In the genomic region with DNA sequence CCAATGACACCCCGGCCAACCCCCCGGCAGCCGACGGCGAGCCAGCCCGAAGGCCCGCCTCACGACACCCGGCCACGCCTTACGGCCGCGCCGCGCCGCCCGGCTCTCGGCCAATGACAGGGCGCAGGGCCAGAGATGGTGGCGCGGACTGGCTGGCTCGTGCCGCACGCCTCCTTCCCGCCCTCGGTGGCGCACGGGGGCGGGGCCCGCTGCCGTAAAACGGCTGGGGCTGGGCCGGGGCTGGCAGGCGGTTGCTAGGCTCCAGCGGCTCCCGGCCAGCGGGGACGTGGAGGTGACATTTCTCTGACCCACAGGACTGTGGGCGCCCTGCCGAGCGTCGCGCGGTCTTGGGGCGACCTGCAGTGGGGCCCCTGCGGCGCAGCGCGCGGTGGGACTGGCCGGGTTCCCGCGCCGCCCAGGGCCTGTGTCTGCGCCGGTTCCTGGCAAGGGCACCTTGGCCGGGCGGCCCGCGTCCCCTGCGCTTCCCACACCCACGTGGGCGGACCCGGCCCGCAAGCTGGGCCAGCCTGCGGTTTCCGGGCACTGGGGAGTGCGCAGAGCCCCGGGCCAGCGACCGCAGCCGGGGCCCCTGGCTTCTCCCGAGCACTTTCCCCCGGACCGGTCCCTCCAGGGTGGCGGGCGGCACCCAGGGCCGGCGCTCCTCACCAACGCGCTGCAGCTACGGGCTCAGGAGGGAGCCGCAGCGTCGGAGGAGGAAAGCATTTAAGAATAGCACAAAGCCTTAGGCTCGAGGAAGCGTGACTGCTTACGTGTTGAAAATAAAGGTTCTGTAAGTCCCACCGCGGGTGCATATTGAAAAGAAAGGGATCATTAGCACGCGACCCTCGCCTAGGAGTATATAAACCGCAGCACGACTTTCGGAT, we compare ENCODE assay signal across 1 cellular context.
TF ChIP-seq lines count a peak whose summit lies in the region.

MPC1 (minus strand) TSS at position 8 of the 884 bp plus-strand sequence. CDS start 64 bp downstream, outside the sequence.

TF ChIP-seq in HepG2, 621 proteins besides CTCF, POLR2A, EP300 and RAD21 (continued from another document and continues in another):
- TF ChIP-seq IRX3 (CRISPR knock-in tag; IDR thresholded peaks at IDR 0.05; ENCODE audit: borderline replicate concordance, low read depth) (peak; percentile 92; the same call in 1 of the 2 replicates), IRF1 (CRISPR knock-in tag; IDR thresholded peaks at IDR 0.05; ENCODE audit: low read depth) (0 out of 2 replicates have a peak, but pooled peaks have one; percentile 56), THRA (CRISPR knock-in tag; IDR thresholded peaks at IDR 0.05; ENCODE audit: borderline replicate concordance) (peak; percentile 24; the same call in 1 of the 2 replicates), TOPORS (CRISPR knock-in tag; IDR thresholded peaks at IDR 0.05) (peak; percentile 86; the same call in 1 of the 2 replicates), FOSL2 (CRISPR knock-in tag; IDR thresholded peaks at IDR 0.05) (peak; percentile 28; the same call in 1 of the 2 replicates), KDM2A (CRISPR knock-in tag; IDR thresholded peaks at IDR 0.05; ENCODE audit: borderline replicate concordance, low read depth) (peak; percentile 72; the same call in 1 of the 2 replicates), FOXP1 (IDR thresholded peaks at IDR 0.05) (no peak), FOXP1 (CRISPR knock-in tag; IDR thresholded peaks at IDR 0.05) (no peak), RARG (CRISPR knock-in tag; IDR thresholded peaks at IDR 0.05; ENCODE audit: low read depth) (0 out of 2 replicates have a peak, but pooled peaks have one; percentile 44), ZFP1 (CRISPR knock-in tag; IDR thresholded peaks at IDR 0.05) (no peak), ZNF333 (CRISPR knock-in tag; IDR thresholded peaks at IDR 0.05; ENCODE audit: borderline replicate concordance) (peak; percentile 44; the same call in 1 of the 2 replicates), ZNF431 (CRISPR knock-in tag; IDR thresholded peaks at IDR 0.05; ENCODE audit: borderline replicate concordance, low read depth) (peak; percentile 95), GATAD2A (CRISPR knock-in tag; IDR thresholded peaks at IDR 0.05) (no peak), PTBP1 (IDR thresholded peaks at IDR 0.05; ENCODE audit: low read depth, low read length, poor library complexity, severe bottlenecking) (no peak), NR2F1 (CRISPR knock-in tag; IDR thresholded peaks at IDR 0.05) (peak; percentile 38 to 40; a peak in 1 of 4 replicates), NFYB (CRISPR knock-in tag; IDR thresholded peaks at IDR 0.05) (peak; percentile 95), CHCHD3 (CRISPR knock-in tag; IDR thresholded peaks at IDR 0.05) (peak; percentile 95), TBL1XR1 (IDR thresholded peaks at IDR 0.05; ENCODE audit: borderline replicate concordance, low read length, partially characterized antibody) (no peak), TEAD2 (CRISPR knock-in tag; IDR thresholded peaks at IDR 0.05) (no peak), ZNF724P (CRISPR knock-in tag; IDR thresholded peaks at IDR 0.05; ENCODE audit: borderline replicate concordance) (peak; percentile 97), ZNF776 (CRISPR knock-in tag; IDR thresholded peaks at IDR 0.05) (peak; percentile 79; the same call in 1 of the 2 replicates), ZSCAN21 (CRISPR knock-in tag; IDR thresholded peaks at IDR 0.05; ENCODE audit: borderline replicate concordance) (peak; percentile 95), HOXA5 (CRISPR knock-in tag; IDR thresholded peaks at IDR 0.05) (peak; percentile 88), ZFYVE20 (CRISPR knock-in tag; IDR thresholded peaks at IDR 0.05; ENCODE audit: borderline replicate concordance, low read depth) (peak; percentile 90; the same call in 1 of the 2 replicates), TARDBP (CRISPR knock-in tag; IDR thresholded peaks at IDR 0.05) (peak; percentile 81; the same call in 1 of the 2 replicates), SOX6 (IDR thresholded peaks at IDR 0.05) (no peak), SOX6 (CRISPR knock-in tag; IDR thresholded peaks at IDR 0.05) (no peak), RBFOX2 (IDR thresholded peaks at IDR 0.05; ENCODE audit: low read depth, low read length) (peak; percentile 100), ZNF20 (CRISPR knock-in tag; IDR thresholded peaks at IDR 0.05) (no peak), DBP (CRISPR knock-in tag; IDR thresholded peaks at IDR 0.05; ENCODE audit: not compliant biosample characterization) (peak; percentile 89), ZNF749 (CRISPR knock-in tag; IDR thresholded peaks at IDR 0.05; ENCODE audit: borderline replicate concordance) (peak; percentile 96), ZNF282 (IDR thresholded peaks at IDR 0.05; ENCODE audit: partially characterized antibody) (no peak), GZF1 (CRISPR knock-in tag; IDR thresholded peaks at IDR 0.05) (0 out of 2 replicates have a peak, but pooled peaks have one; percentile 17), ZNF652 (CRISPR knock-in tag; IDR thresholded peaks at IDR 0.05; ENCODE audit: borderline replicate concordance, low read depth) (no peak), NFE2L1 (CRISPR knock-in tag; IDR thresholded peaks at IDR 0.05; ENCODE audit: borderline replicate concordance) (0 out of 2 replicates have a peak, but pooled peaks have one; percentile 60), SNAPC2 (CRISPR knock-in tag; IDR thresholded peaks at IDR 0.05) (0 out of 2 replicates have a peak, but pooled peaks have one; percentile 30), ZNF280B (CRISPR knock-in tag; IDR thresholded peaks at IDR 0.05; ENCODE audit: borderline replicate concordance) (no peak), KLF11 (CRISPR knock-in tag; IDR thresholded peaks at IDR 0.05) (no peak; the same call in 1 of the 2 replicates)
- TF ChIP-seq, protein P1, sequence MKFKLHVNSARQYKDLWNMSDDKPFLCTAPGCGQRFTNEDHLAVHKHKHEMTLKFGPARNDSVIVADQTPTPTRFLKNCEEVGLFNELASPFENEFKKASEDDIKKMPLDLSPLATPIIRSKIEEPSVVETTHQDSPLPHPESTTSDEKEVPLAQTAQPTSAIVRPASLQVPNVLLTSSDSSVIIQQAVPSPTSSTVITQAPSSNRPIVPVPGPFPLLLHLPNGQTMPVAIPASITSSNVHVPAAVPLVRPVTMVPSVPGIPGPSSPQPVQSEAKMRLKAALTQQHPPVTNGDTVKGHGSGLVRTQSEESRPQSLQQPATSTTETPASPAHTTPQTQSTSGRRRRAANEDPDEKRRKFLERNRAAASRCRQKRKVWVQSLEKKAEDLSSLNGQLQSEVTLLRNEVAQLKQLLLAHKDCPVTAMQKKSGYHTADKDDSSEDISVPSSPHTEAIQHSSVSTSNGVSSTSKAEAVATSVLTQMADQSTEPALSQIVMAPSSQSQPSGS (CRISPR knock-in tag; IDR thresholded peaks at IDR 0.05) = peak; percentile 36; the same call in 1 of the 2 replicates
- TF ChIP-seq, protein P2, sequence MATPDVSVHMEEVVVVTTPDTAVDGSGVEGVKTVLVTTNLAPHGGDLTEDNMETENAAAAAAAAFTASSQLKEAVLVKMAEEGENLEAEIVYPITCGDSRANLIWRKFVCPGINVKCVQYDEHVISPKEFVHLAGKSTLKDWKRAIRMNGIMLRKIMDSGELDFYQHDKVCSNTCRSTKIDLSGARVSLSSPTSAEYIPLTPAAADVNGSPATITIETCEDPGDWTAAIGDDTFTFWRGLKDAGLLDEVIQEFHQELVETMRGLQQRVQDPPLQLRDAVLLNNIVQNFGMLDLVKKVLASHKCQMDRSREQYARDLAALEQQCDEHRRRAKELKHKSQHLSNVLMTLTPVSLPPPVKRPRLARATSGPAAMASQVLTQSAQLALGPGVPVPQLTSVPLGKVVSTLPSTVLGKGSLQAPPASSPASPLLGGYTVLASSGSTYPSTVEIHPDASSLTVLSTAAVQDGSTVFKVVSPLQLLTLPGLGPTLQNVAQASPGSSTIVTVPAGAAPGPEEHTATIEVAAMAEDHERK (CRISPR knock-in tag; IDR thresholded peaks at IDR 0.05; ENCODE audit: low read depth) = peak; percentile 93
- TF ChIP-seq, protein P3, sequence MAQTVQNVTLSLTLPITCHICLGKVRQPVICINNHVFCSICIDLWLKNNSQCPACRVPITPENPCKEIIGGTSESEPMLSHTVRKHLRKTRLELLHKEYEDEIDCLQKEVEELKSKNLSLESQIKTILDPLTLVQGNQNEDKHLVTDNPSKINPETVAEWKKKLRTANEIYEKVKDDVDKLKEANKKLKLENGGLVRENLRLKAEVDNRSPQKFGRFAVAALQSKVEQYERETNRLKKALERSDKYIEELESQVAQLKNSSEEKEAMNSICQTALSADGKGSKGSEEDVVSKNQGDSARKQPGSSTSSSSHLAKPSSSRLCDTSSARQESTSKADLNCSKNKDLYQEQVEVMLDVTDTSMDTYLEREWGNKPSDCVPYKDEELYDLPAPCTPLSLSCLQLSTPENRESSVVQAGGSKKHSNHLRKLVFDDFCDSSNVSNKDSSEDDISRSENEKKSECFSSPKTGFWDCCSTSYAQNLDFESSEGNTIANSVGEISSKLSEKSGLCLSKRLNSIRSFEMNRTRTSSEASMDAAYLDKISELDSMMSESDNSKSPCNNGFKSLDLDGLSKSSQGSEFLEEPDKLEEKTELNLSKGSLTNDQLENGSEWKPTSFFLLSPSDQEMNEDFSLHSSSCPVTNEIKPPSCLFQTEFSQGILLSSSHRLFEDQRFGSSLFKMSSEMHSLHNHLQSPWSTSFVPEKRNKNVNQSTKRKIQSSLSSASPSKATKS (CRISPR knock-in tag; IDR thresholded peaks at IDR 0.05) = no peak
- TF ChIP-seq, protein P4, sequence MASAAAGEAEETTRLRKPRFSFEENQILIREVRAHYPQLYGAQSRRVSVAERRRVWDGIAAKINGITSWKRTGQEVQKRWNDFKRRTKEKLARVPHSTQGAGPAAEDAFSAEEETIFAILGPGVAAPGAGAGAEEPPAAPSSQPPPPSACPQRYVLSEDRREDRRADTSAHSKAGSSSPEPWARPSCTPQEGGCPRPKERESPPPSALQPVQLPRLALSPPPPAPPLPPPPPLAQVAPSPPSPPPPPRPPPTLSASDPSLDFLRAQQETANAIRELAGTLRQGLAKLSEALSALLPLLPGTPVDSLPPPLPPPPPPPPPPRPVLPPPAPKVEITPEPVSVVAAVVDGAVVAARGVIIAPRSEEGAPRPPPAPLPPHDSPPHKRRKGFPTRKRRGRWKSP (CRISPR knock-in tag; IDR thresholded peaks at IDR 0.05) = peak; percentile 90
- TF ChIP-seq, protein P5, sequence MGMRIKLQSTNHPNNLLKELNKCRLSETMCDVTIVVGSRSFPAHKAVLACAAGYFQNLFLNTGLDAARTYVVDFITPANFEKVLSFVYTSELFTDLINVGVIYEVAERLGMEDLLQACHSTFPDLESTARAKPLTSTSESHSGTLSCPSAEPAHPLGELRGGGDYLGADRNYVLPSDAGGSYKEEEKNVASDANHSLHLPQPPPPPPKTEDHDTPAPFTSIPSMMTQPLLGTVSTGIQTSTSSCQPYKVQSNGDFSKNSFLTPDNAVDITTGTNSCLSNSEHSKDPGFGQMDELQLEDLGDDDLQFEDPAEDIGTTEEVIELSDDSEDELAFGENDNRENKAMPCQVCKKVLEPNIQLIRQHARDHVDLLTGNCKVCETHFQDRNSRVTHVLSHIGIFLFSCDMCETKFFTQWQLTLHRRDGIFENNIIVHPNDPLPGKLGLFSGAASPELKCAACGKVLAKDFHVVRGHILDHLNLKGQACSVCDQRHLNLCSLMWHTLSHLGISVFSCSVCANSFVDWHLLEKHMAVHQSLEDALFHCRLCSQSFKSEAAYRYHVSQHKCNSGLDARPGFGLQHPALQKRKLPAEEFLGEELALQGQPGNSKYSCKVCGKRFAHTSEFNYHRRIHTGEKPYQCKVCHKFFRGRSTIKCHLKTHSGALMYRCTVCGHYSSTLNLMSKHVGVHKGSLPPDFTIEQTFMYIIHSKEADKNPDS (CRISPR knock-in tag; IDR thresholded peaks at IDR 0.05) = no peak
- TF ChIP-seq, protein P6, sequence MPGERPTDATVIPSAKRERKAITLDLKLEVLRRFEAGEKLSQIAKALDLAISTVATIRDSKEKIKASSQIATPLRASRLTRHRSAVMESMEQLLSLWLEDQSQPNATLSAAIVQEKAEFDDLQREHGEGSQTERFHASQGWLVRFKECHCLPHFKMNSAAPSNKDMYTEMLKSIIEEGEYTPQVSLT (CRISPR knock-in tag; IDR thresholded peaks at IDR 0.05; ENCODE audit: borderline replicate concordance, low read depth) = no peak; the same call in 1 of the 2 replicates
- TF ChIP-seq, protein P7, sequence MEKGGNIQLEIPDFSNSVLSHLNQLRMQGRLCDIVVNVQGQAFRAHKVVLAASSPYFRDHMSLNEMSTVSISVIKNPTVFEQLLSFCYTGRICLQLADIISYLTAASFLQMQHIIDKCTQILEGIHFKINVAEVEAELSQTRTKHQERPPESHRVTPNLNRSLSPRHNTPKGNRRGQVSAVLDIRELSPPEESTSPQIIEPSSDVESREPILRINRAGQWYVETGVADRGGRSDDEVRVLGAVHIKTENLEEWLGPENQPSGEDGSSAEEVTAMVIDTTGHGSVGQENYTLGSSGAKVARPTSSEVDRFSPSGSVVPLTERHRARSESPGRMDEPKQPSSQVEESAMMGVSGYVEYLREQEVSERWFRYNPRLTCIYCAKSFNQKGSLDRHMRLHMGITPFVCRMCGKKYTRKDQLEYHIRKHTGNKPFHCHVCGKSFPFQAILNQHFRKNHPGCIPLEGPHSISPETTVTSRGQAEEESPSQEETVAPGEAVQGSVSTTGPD (CRISPR knock-in tag; IDR thresholded peaks at IDR 0.05) = no peak
